18 cellular contexts compared by ENCODE assay signal in genomic region chr10:72038458-72039001, GRCh38. TPM values are rescaled to one million over a fixed set of nuclear protein-coding genes. Genes with fewer than 3 reads are reported as not detected.
A peak's percentile ranks its signal among the peaks of the same experiment; 100 is the strongest.
DNase-seq lines count a peak whose midpoint lies in the region; ATAC-seq and FAIRE-seq lines count a peak whose summit lies in the region.
"Had no signal": no experiment of that assay in that cellular context is flagged by ENCODE, and none has a peak within 500 bp of the region (broad histone marks: within the 10 kb centered on the region; RNA-seq: fewer than 3 reads in every experiment).

No MANE protein-coding gene starts in this region.

- CTCF ChIA-PET in activated CD4-positive, alpha-beta memory T cell treated with anti-CD3 and anti-CD28 coated beads, Interleukin-2, amount 10 ng/mL, durations not matched to agents 7 days and 5 days (lab: Charles Lee), result interaction anchor here (1.2 to 3.8 kb wide), 2 partner anchors 9 to 300 kb away, joined by 4 to 25 read pairs; no protein-coding TSS in a partner anchor

- H2AFZ ChIP-seq in trophoblast cell (ENCODE audit: insufficient read depth, low read length, poor library complexity), result no peak overlapping the region

- no CpG with 5 or more reads among the region's 13 CpGs for WGBS in trophoblast cell (ENCODE audit: extremely low coverage, insufficient coverage, insufficient read length)

- H3K79me2 ChIP-seq in trophoblast cell (ENCODE audit: control insufficient read depth, insufficient read depth, low read length, poor library complexity), result peaks cover 14% of the 10 kb centered on the region

- no peak for FAIRE-seq in RCC 7860 (lab: Jason Lieb, UNC)

- POLR2A ChIA-PET in activated CD4-positive, alpha-beta memory T cell treated with anti-CD3 and anti-CD28 coated beads, Interleukin-2, amount 10 ng/mL, durations not matched to agents 7 days and 5 days (lab: Charles Lee), result no interaction called here

- no peak for ATAC-seq in HG02588 (IDR thresholded peaks at IDR 0.05; ENCODE audit: unreplicated experiment)
- ATAC-seq in HG02798 (IDR thresholded peaks at IDR 0.05; ENCODE audit: poor library complexity, unreplicated experiment), result no peak
- ATAC-seq: SK-N-SH treated with all-trans-retinoic acid at 6 μM for 48 hours; stimulated activated memory B cell treated with anti-CD40 and anti-IgM and Interleukin-4, amounts not matched to agents 10 μg/mL and 1 μg/mL and 100 μg/mL, for 72 hours had no signal

- peak overlapping the region; percentile 15 for H4K8ac ChIP-seq in trophoblast cell (ENCODE audit: low read depth, low read length)

- peaks cover 49% of the 10 kb centered on the region for H3K79me1 ChIP-seq in trophoblast cell (ENCODE audit: low read length)

- no peak overlapping the region for H3K4me3 Mint-ChIP-seq in activated CD4-positive, alpha-beta memory T cell treated with anti-CD3 and anti-CD28 coated beads, Interleukin-2, amount 10 ng/mL, durations not matched to agents 7 days and 5 days
- H3K4me3 Mint-ChIP-seq: activated naive CD8-positive, alpha-beta T cell; dendritic cell treated with granulocyte-macrophage colony-stimulating factor and Interleukin-4, amounts not matched to agents 40 ng/mL and 50 ng/mL, for 4 days; immature natural killer cell; stimulated activated memory B cell treated with anti-CD40 and anti-IgM and Interleukin-4, amounts not matched to agents 10 μg/mL and 1 μg/mL and 100 μg/mL, for 72 hours had no signal

- no peak overlapping the region for H3K4ac ChIP-seq in trophoblast cell (ENCODE audit: low read depth, low read length)

- H3K36me3 Mint-ChIP-seq in activated CD4-positive, alpha-beta memory T cell treated with anti-CD3 and anti-CD28 coated beads, Interleukin-2, amount 10 ng/mL, durations not matched to agents 7 days and 5 days (ENCODE audit: low read depth), result no peaks in the 10 kb centered on the region
- H3K36me3 Mint-ChIP-seq: activated naive CD8-positive, alpha-beta T cell; immature natural killer cell; stimulated activated memory B cell treated with anti-CD40 and anti-IgM and Interleukin-4, amounts not matched to agents 10 μg/mL and 1 μg/mL and 100 μg/mL, for 72 hours had no signal

- no peaks in the 10 kb centered on the region for H3K9me3 Mint-ChIP-seq in activated CD4-positive, alpha-beta memory T cell treated with anti-CD3 and anti-CD28 coated beads, Interleukin-2, amount 10 ng/mL, durations not matched to agents 7 days and 5 days
- H3K9me3 Mint-ChIP-seq: dendritic cell treated with granulocyte-macrophage colony-stimulating factor and Interleukin-4, amounts not matched to agents 40 ng/mL and 50 ng/mL, for 4 days; immature natural killer cell; stimulated activated memory B cell treated with anti-CD40 and anti-IgM and Interleukin-4, amounts not matched to agents 10 μg/mL and 1 μg/mL and 100 μg/mL, for 72 hours had no signal

- peak overlapping the region; percentile 52 for H4K91ac ChIP-seq in trophoblast cell (ENCODE audit: low read depth, low read length)

- H3K4me3 ChIP-seq in trophoblast cell (ENCODE audit: low read depth, low read length), result no peak overlapping the region

- peak; percentile 76 for DNase-seq in ELF-1 (ENCODE audit: low read depth, low spot score)
- peak; percentile 24 for DNase-seq in RCC 7860 (ENCODE audit: low spot score)
- DNase-seq in foreskin melanocyte, result peak; percentile 17
- DNase-seq in trophoblast cell, result peak in 1 of 2 donors; percentile 23
- DNase-seq in activated CD4-positive, alpha-beta memory T cell treated with anti-CD3 and anti-CD28 coated beads, Interleukin-2, amount 10 ng/mL, durations not matched to agents 7 days and 5 days, result no peak
- no peak for DNase-seq in NCI-H2227 treated with DMSO at 0.1 percent for 48 hours (lab: John Stamatoyannopoulos, UW)
- DNase-seq: activated CD8-positive, alpha-beta memory T cell treated with anti-CD3 and anti-CD28 coated beads, Interleukin-2, amount 50 U/mL, for 48 hours; immature natural killer cell; stimulated activated CD4-positive, alpha-beta T cell treated with anti-CD3 and anti-CD28 coated beads, Interleukin-4, amount 100 ng/mL, for 1 hour; WERI-Rb-1 had no signal

- no peaks in the 10 kb centered on the region for H3K27me3 ChIP-seq in trophoblast cell (ENCODE audit: insufficient read depth, low read length)

- no peaks in the 10 kb centered on the region for H3K4me1 Mint-ChIP-seq in activated CD4-positive, alpha-beta memory T cell treated with anti-CD3 and anti-CD28 coated beads, Interleukin-2, amount 10 ng/mL, durations not matched to agents 7 days and 5 days
- H3K4me1 Mint-ChIP-seq: immature natural killer cell; stimulated activated memory B cell treated with anti-CD40 and anti-IgM and Interleukin-4, amounts not matched to agents 10 μg/mL and 1 μg/mL and 100 μg/mL, for 72 hours had no signal

- peak overlapping the region; percentile 81 for H3K27ac ChIP-seq in trophoblast cell (ENCODE audit: low read depth, low read length)
- H3K27ac ChIP-seq: HL-60, WERI-Rb-1 had no signal

- H3K27ac Mint-ChIP-seq in activated CD4-positive, alpha-beta memory T cell treated with anti-CD3 and anti-CD28 coated beads, Interleukin-2, amount 10 ng/mL, durations not matched to agents 7 days and 5 days, result no peak overlapping the region
- H3K27ac Mint-ChIP-seq: activated naive CD8-positive, alpha-beta T cell; dendritic cell treated with granulocyte-macrophage colony-stimulating factor and Interleukin-4, amounts not matched to agents 40 ng/mL and 50 ng/mL, for 4 days; immature natural killer cell; stimulated activated memory B cell treated with anti-CD40 and anti-IgM and Interleukin-4, amounts not matched to agents 10 μg/mL and 1 μg/mL and 100 μg/mL, for 72 hours had no signal

- peak overlapping the region; percentile 10 for H3K14ac ChIP-seq in trophoblast cell (ENCODE audit: low read length)

- no peak overlapping the region for H3K9ac ChIP-seq in trophoblast cell (ENCODE audit: low read length)

- peaks cover 1% of the 10 kb centered on the region for H3K27me3 Mint-ChIP-seq in activated CD4-positive, alpha-beta memory T cell treated with anti-CD3 and anti-CD28 coated beads, Interleukin-2, amount 10 ng/mL, durations not matched to agents 7 days and 5 days
- H3K27me3 Mint-ChIP-seq: activated naive CD8-positive, alpha-beta T cell had no signal

- no peaks in the 10 kb centered on the region for H3K36me3 ChIP-seq in trophoblast cell (ENCODE audit: control insufficient read depth in 1 of 2, insufficient read depth in 2 of 2, low read length in 2 of 2)
- H3K36me3 ChIP-seq: WERI-Rb-1 had no signal

- H4K12ac ChIP-seq in trophoblast cell (ENCODE audit: low read depth, low read length), result no peak overlapping the region

- peak overlapping the region; percentile 36 for H2AK5ac ChIP-seq in trophoblast cell (ENCODE audit: low read length)

- no peak overlapping the region for H3K23ac ChIP-seq in trophoblast cell (ENCODE audit: low read length)

- H3K18ac ChIP-seq in trophoblast cell (ENCODE audit: low read length), result peak overlapping the region; percentile 74

- H3K4me1 ChIP-seq in trophoblast cell (ENCODE audit: control insufficient read depth in 1 of 2, insufficient read depth in 2 of 2, low read length in 2 of 2), result peaks cover 45% of the 10 kb centered on the region in 2 experiments

- peak overlapping the region; percentile 15 for H3K4me2 ChIP-seq in trophoblast cell (ENCODE audit: low read length)

- peak overlapping the region; percentile 37 for H2BK12ac ChIP-seq in trophoblast cell (ENCODE audit: low read length)

- H2BK120ac ChIP-seq in trophoblast cell (ENCODE audit: insufficient read depth, low read length, poor library complexity), result peak overlapping the region; percentile 9

- peaks cover 2% of the 10 kb centered on the region for H3K9me3 ChIP-seq in trophoblast cell (ENCODE audit: insufficient read depth, low read depth, low read length)

- peak overlapping the region; percentile 92 for H2BK5ac ChIP-seq in trophoblast cell (ENCODE audit: low read depth, low read length, poor library complexity)

RNA-seq across cellular contexts. Expression of gene SPOCK2, which starts 49.8 kb away (rescaled TPM):
- 0.49 and 0.52 TPM in 2 replicates for polyA plus RNA-seq in trophoblast cell (2013)
- 100 to 1,000 TPM; 418 to 420 TPM for total RNA-seq in activated CD4-positive, alpha-beta memory T cell treated with anti-CD3 and anti-CD28 coated beads, Interleukin-2, amount 10 ng/mL, durations not matched to agents 7 days and 5 days
- total RNA-seq: M059J had no signal

Comparison
In these comparisons a context has a peak if more than half of its experiments do, and no peak if none do; other contexts are left out.
1. DNase-seq: peak in ELF-1 (single experiment), RCC 7860 (single experiment) and foreskin melanocyte (single experiment); none in activated CD4-positive, alpha-beta memory T cell treated with anti-CD3 and anti-CD28 coated beads, Interleukin-2, amount 10 ng/mL, durations not matched to agents 7 days and 5 days (single experiment) and NCI-H2227 treated with DMSO at 0.1 percent for 48 hours (single experiment).